In genomic region chr7:125126376-125126775, GRCh38 we compare ENCODE assay signal across 11 cellular contexts.
"Had no signal": no experiment of that assay in that cellular context is flagged by ENCODE, and none has a peak within 500 bp of the region (broad histone marks: within the 10 kb centered on the region; RNA-seq: fewer than 3 reads in every experiment).

No MANE protein-coding gene starts in this region.

- H3K9me3 ChIP-seq: lower lobe of right lung, thyroid gland, uterus had no signal

- H3K4me1 ChIP-seq: lower lobe of right lung, thyroid gland, uterus had no signal

- H3K36me3 Mint-ChIP-seq: stimulated activated effector memory CD8-positive, alpha-beta T cell treated with anti-CD3 and anti-CD28 coated beads, Interleukin-12 subunit alpha, Interleukin-12 subunit beta, amount 100 ng/mL, for 72 hours had no signal

- DNase-seq: activated naive CD4-positive, alpha-beta T cell treated with anti-CD3 and anti-CD28 coated beads, Interleukin-2, amount 50 U/mL, for 16 hours; amniotic stem cell; cortex of kidney; effector CD8-positive, alpha-beta T cell; hypothalamus; lower lobe of right lung; nephron progenitor cell; thyroid gland; uterus had no signal

- H3K27me3 ChIP-seq: thyroid gland, uterus had no signal

- H3K27ac ChIP-seq: lower lobe of right lung, thyroid gland, uterus had no signal

- H3K27ac Mint-ChIP-seq: activated T-helper 2 cell treated with anti-CD3 and anti-CD28 coated beads, Interferon-gamma antibody, Interleukin-2, Interleukin-4, amounts not matched to agents 10 μg/mL and 5 μg/mL and 100 μg/mL, durations not matched to agents 14 hours and 24 hours and 36 hours; nephron progenitor cell; stimulated activated effector memory CD8-positive, alpha-beta T cell treated with anti-CD3 and anti-CD28 coated beads, Interleukin-12 subunit alpha, Interleukin-12 subunit beta, amount 100 ng/mL, for 72 hours had no signal

- H3K4me1 Mint-ChIP-seq: stimulated activated effector memory CD8-positive, alpha-beta T cell treated with anti-CD3 and anti-CD28 coated beads, Interleukin-12 subunit alpha, Interleukin-12 subunit beta, amount 100 ng/mL, for 72 hours had no signal

- H3K4me3 Mint-ChIP-seq: nephron progenitor cell; stimulated activated effector memory CD8-positive, alpha-beta T cell treated with anti-CD3 and anti-CD28 coated beads, Interleukin-12 subunit alpha, Interleukin-12 subunit beta, amount 100 ng/mL, for 72 hours had no signal

- H3K36me3 ChIP-seq: lower lobe of right lung, thyroid gland, uterus had no signal

- H3K4me3 ChIP-seq: lower lobe of right lung, thyroid gland, uterus had no signal
